Comparison of ENCODE assay signal across 9 cellular contexts in the genomic region with DNA sequence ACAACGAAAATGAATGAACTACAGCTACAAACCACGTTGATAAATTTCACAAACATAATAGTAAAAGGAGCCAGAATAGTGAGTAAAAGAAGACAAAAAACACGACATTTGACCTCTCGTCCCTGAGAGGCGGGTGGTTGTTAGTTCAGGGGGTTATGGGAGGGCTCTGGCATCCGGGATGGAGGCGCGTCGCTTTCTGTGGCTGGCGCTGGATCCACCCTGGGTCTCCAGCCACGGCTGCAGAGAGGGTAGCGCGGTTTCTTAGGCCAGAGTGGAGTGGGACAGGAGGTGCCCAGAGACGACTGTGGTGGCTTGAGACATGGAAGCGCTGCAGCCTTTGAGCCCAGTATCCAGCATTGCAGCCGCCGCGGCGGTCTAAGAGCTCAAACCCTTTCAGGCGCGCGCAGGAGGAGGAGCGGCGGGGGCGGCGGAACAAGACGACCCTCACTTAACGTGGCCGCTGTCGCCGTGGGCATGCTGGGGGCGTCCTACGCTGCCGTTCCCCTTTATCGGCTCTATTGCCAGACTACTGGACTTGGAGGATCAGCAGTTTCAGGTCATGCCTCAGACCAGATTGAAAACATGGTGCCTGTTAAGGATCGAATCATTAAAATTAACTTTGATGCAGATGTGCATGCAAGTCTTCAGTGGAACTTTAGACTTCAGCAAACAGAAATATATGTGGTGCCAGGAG. TPM values are rescaled to one million over a fixed set of nuclear protein-coding genes. Genes with fewer than 3 reads are reported as not detected.
DNase-seq lines count a peak whose midpoint lies in the region; ATAC-seq and TF ChIP-seq lines count a peak whose summit lies in the region.
"Had no signal": no experiment of that assay in that cellular context is flagged by ENCODE, and none has a peak within 500 bp of the region (broad histone marks: within the 10 kb centered on the region; RNA-seq: fewer than 3 reads in every experiment).

No MANE protein-coding gene starts in this region.

- no peaks in the 10 kb centered on the region for H3F3A ChIP-seq in PC-3 (ENCODE audit: low read length, unreplicated experiment)

- H3K27me3 ChIP-seq in AG04450 (ENCODE audit: control insufficient read depth, insufficient read depth, low read length) = no peaks in the 10 kb centered on the region
- H3K27me3 ChIP-seq in brain microvascular endothelial cell (replicated peaks) = no peaks in the 10 kb centered on the region
- H3K27me3 ChIP-seq in PC-3 (ENCODE audit: low read length) = no peaks in the 10 kb centered on the region

- in situ Hi-C loops in brain microvascular endothelial cell (cut with HindIII; ENCODE audit: low pct_ligation_motif_present, low sequenced_read_pairs) = no loop called here

- no peaks in the 10 kb centered on the region for H3K9me2 ChIP-seq in PC-3 (replicated peaks; ENCODE audit: low read length)

- H3K36me3 ChIP-seq in brain microvascular endothelial cell (replicated peaks) (no peaks in the 10 kb centered on the region), PC-3 (ENCODE audit: low read depth, low read length) (no peaks in the 10 kb centered on the region)

- H3K9ac ChIP-seq in PC-3 (ENCODE audit: low read length) = no peak overlapping the region

- BruUV-seq in PC-3 (replicated peaks; lab: Mats Ljungman, UMichigan) = no TSS peak

- H3K9me3 ChIP-seq in AG04450 (ENCODE audit: control insufficient read depth, insufficient read depth, low read length) = no peaks in the 10 kb centered on the region; the same call in none of the 2 replicates
- no peaks in the 10 kb centered on the region for H3K9me3 ChIP-seq in PC-3 (ENCODE audit: low read length)

- H3K4me1 ChIP-seq in PC-3 (ENCODE audit: insufficient read depth, low read length) = peaks cover 9% of the 10 kb centered on the region; the same call in 1 of the 2 replicates

- ATAC-seq in GM21619 (IDR thresholded peaks at IDR 0.05; ENCODE audit: unreplicated experiment) (no peak), HG02763 (IDR thresholded peaks at IDR 0.05; ENCODE audit: unreplicated experiment) (no peak), PC-3 (no peak)

- H3K27ac ChIP-seq in AG04450 (ENCODE audit: low read depth, low read length) = no peak overlapping the region
- H3K27ac ChIP-seq in brain microvascular endothelial cell = no peak overlapping the region
- H3K27ac ChIP-seq in PC-3 (ENCODE audit: low read length) = no peak overlapping the region

- peak overlapping the region; percentile 60 for H3K4me3 ChIP-seq in AG04450 (ENCODE audit: low read depth, low read length)
- peak overlapping the region; percentile 72 for H3K4me3 ChIP-seq in brain microvascular endothelial cell (ENCODE audit: low read depth, low read length)
- H3K4me3 ChIP-seq in PC-3 (ENCODE audit: low read length) = no peak overlapping the region

- H4K20me1 ChIP-seq in PC-3 (ENCODE audit: low read length) = no peaks in the 10 kb centered on the region

- DNase-seq in AG04450 (ENCODE audit: low read depth, low spot score) (no peak), HK-2 (ENCODE audit: unreplicated experiment) (peak; percentile 14), brain microvascular endothelial cell (peak; percentile 3), myocyte (ENCODE audit: low read depth) (peak; percentile 21), NCI-H128 (lab: John Stamatoyannopoulos, UW; ENCODE audit: unreplicated experiment) (no peak), PC-3 (no peak)

- TF ChIP-seq CTCF in AG04450 (IDR thresholded peaks at IDR 0.05; ENCODE audit: low read depth, low read length) = no peak
- no peak for TF ChIP-seq CTCF in brain microvascular endothelial cell (IDR thresholded peaks at IDR 0.05; ENCODE audit: low read depth, low read length, missing control alignments)
- TF ChIP-seq CTCF in PC-3 (conservative IDR thresholded peaks at IDR 0.05; ENCODE audit: low read depth, low read length) = no peak

- H3K79me2 ChIP-seq in PC-3 (ENCODE audit: low read length) = peaks cover 9% of the 10 kb centered on the region

- no peak overlapping the region for H3K4me2 ChIP-seq in PC-3 (ENCODE audit: low read length)

- POLR2A ChIA-PET in AG04450 (lab: Yijun Ruan, JAX) = interaction anchor here (0.7 kb wide), 1 partner anchor 48 kb away, joined by 3 read pairs; a partner anchor contains a TSS
- POLR2A ChIA-PET in PC-3 (lab: Charles Lee; ENCODE audit: unreplicated experiment) = no interaction called here

- intact Hi-C loops in PC-3 (cut with micrococcal nuclease) = no loop called here

- CTCF ChIA-PET in AG04450 (lab: Charles Lee) = no interaction called here
- CTCF ChIA-PET in PC-3 (lab: Charles Lee) = no interaction called here

- no peak overlapping the region for H2AFZ ChIP-seq in PC-3 (ENCODE audit: low read length)

RNA-seq across cellular contexts. Expression of a gene that starts 3.7 kb away (rescaled TPM):
- polyA plus RNA-seq in AG04450 (2011; rRNA removed) = 3.5 and 4.6 TPM in 2 replicates
- polyA minus RNA-seq in AG04450 (2011; rRNA and poly(A)+ RNA removed) = 7.1 and 7.5 TPM in 2 replicates
- total RNA-seq in myocyte (2.0 and 2.5 TPM in 2 replicates), PC-3 (2014; rRNA removed) (2.2 and 3.4 TPM in 2 replicates)
- 0.95 TPM for polyA plus RNA-seq in myocyte (2012)
- total RNA-seq: NCI-H460 had no signal

RNA-seq across cellular contexts. Expression of a gene that starts 47.4 kb away (rescaled TPM):
- polyA plus RNA-seq in AG04450 (2011; rRNA removed) = 4.0 and 5.5 TPM in 2 replicates
- polyA minus RNA-seq in AG04450 (2011; rRNA and poly(A)+ RNA removed) = 6.1 and 8.2 TPM in 2 replicates
- 4.0 TPM in 2 replicates for total RNA-seq in myocyte
- polyA plus RNA-seq in myocyte (2012) = 1.5 TPM
- 0.58 and 0.95 TPM in 2 replicates for total RNA-seq in PC-3 (2014; rRNA removed)

Comparison
In these comparisons a context has a peak if more than half of its experiments do, and no peak if none do; other contexts are left out.
1. DNase-seq: peak in HK-2 (single experiment), brain microvascular endothelial cell (single experiment) and myocyte (single experiment); none in AG04450 (single experiment), NCI-H128 (single experiment) and PC-3 (single experiment).